In the genomic region with DNA sequence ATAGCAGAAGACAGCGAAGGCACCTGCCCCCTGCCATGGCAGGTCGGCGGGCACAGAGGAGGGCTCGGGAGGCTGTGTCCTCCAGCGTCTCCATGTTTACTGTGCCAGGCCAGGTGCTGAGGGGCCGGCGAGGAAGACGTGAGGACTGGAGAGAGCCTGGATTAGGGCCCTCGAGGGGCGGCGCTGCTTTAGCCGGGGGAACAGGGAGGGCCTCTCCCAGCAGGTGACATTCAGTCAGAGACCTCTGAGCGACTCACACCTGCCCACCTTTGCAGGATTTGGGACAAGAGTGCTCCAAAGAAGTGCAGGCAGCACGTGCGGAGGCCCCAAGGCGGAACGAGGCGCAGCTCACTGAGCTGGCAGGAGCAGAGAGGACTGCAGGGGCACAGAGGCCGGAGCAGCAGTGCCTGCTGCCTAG, we compare ENCODE assay signal across 27 cellular contexts. TPM values are rescaled to one million over a fixed set of nuclear protein-coding genes. Genes with fewer than 3 reads are reported as not detected.
DNase-seq lines count a peak whose midpoint lies in the region; ATAC-seq, FAIRE-seq and TF ChIP-seq lines count a peak whose summit lies in the region.
"Had no signal": no experiment of that assay in that cellular context is flagged by ENCODE, and none has a peak within 500 bp of the region (broad histone marks: within the 10 kb centered on the region; RNA-seq: fewer than 3 reads in every experiment).

No MANE protein-coding gene starts in this region.

- no peak overlapping the region for H3K14ac ChIP-seq in H1 (ENCODE audit: insufficient read length)

- no peak overlapping the region for H3K23ac ChIP-seq in H1 (ENCODE audit: insufficient read length)

- POLR2A ChIA-PET in H1 (lab: Charles Lee; ENCODE audit: partially characterized antibody): interaction anchor here (0.6 to 2.5 kb wide), 2 partner anchors 15 to 118 kb away, joined by 3 to 6 read pairs; no protein-coding TSS in a partner anchor
- POLR2A ChIA-PET in MCF 10A (lab: Yijun Ruan, JAX): no interaction called here

- no peak overlapping the region for H3K56ac ChIP-seq in H1 (replicated peaks; ENCODE audit: insufficient read length, low read depth, low read length)

- TF ChIP-seq POLR2A in H1 (IDR thresholded peaks at IDR 0.05; ENCODE audit: control extremely low read depth in 1 of 2, low read depth in 2 of 2, low read length in 2 of 2): no peak

- BruUV-seq in MCF 10A (replicated peaks; lab: Mats Ljungman, UMichigan): no TSS peak

- DNase-seq in H7 (peak; percentile 61), H1 (ENCODE audit: low read depth in 1 of 2, low spot score in 2 of 2) (no peak), osteoblast (ENCODE audit: insufficient read length, low spot score, missing footprints) (peak; percentile 73), DMS114 treated with DMSO at 0.1 percent for 48 hours (lab: John Stamatoyannopoulos, UW; ENCODE audit: unreplicated experiment) (no peak), omental fat pad (ENCODE audit: low spot score) (no peak), MCF 10A (ENCODE audit: unreplicated experiment) (no peak)
- DNase-seq: activated CD4-positive, CD25-positive, alpha-beta regulatory T cell treated with anti-CD3 and anti-CD28 coated beads, Interleukin-2, amount 50 U/mL, for 72 hours; activated gamma-delta T cell; activated T-cell treated with anti-CD3 and anti-CD28 coated beads, Interleukin-2, amount 50 U/mL, for 1 hour; CD4-positive, alpha-beta T cell; colonic mucosa; DMS 273 treated with DMSO at 0.1 percent for 48 hours; effector memory CD4-positive, alpha-beta T cell; foreskin keratinocyte; mucosa of descending colon; NCI-H1105; NCI-H2029 treated with DMSO at 0.1 percent for 48 hours; NCI-H524; SJCRH30; small intestine; substantia nigra had no signal

- peaks cover 17% of the 10 kb centered on the region for H3K4me1 Mint-ChIP-seq in MCF 10A (ENCODE audit: insufficient read depth, unreplicated experiment)

- H3K4ac ChIP-seq in H1 (replicated peaks; ENCODE audit: insufficient read length, low read depth, low read length): no peak overlapping the region

- H4K20me1 ChIP-seq in H1 (replicated peaks in 1 of 2; ENCODE audit: control insufficient read depth in 1 of 2, insufficient read depth in 2 of 2, low read length in 2 of 2): peaks cover 20 to 27% of the 10 kb centered on the region in 2 experiments
- peaks cover 68% of the 10 kb centered on the region for H4K20me1 ChIP-seq in osteoblast (ENCODE audit: insufficient read depth, low read length)

- peak overlapping the region; percentile 65 for H4K91ac ChIP-seq in H1 (replicated peaks; ENCODE audit: insufficient read length, low read length)

- H2BK15ac ChIP-seq in H1 (ENCODE audit: low read length): no peak overlapping the region

- no peak overlapping the region; the same call in 1 of the 2 replicates for H2BK5ac ChIP-seq in H1 (ENCODE audit: low read depth, low read length)

- no peak overlapping the region for H2BK20ac ChIP-seq in H1 (ENCODE audit: low read length)

- no peaks in the 10 kb centered on the region for H3K23me2 ChIP-seq in H1 (ENCODE audit: low read depth, low read length)

- ATAC-seq in omental fat pad (ENCODE audit: low FRiP score): no peak
- ATAC-seq: esophagus mucosa; foreskin keratinocyte; mucosa of descending colon; stimulated activated effector memory CD8-positive, alpha-beta T cell treated with anti-CD3 and anti-CD28 coated beads, Interleukin-12 subunit alpha, Interleukin-12 subunit beta, amount 100 ng/mL, for 72 hours had no signal

- H3K79me1 ChIP-seq in H1 (ENCODE audit: low read depth, low read length): peaks cover 13% of the 10 kb centered on the region

- no peak for TF ChIP-seq EP300 in H1 (IDR thresholded peaks at IDR 0.05; ENCODE audit: borderline replicate concordance in 1 of 2, low read depth in 2 of 2, low read length in 2 of 2)

- no peaks in the 10 kb centered on the region for H3K27me3 Mint-ChIP-seq in MCF 10A (ENCODE audit: insufficient read depth, unreplicated experiment)
- H3K27me3 Mint-ChIP-seq: CD4-positive, alpha-beta T cell had no signal

- H4K8ac ChIP-seq in H1 (ENCODE audit: extremely low read depth, insufficient read depth, low read length): no peak overlapping the region

- H3K27ac ChIP-seq in C4-2B: peak overlapping the region; percentile 25; the same call in 1 of the 2 replicates
- no peak overlapping the region for H3K27ac ChIP-seq in H1 (ENCODE audit: low read depth, low read length)
- H3K27ac ChIP-seq in osteoblast (ENCODE audit: low read depth, low read length): no peak overlapping the region
- H3K27ac ChIP-seq: colonic mucosa, foreskin keratinocyte, SJCRH30 had no signal

- H3K9me3 ChIP-seq in H1 (ENCODE audit: insufficient read depth in 2 of 2, low read depth in 1 of 2, low read length in 1 of 2) (no peaks in the 10 kb centered on the region), osteoblast (ENCODE audit: low read depth, low read length) (no peaks in the 10 kb centered on the region)
- H3K9me3 ChIP-seq: adrenal gland, colonic mucosa, mucosa of descending colon, SJCRH30 had no signal

- no peak for FAIRE-seq in H1 (lab: Jason Lieb, UNC)
- FAIRE-seq: RCC 7860, small intestine had no signal

- H4K5ac ChIP-seq in H1 (ENCODE audit: insufficient read length, low read depth, low read length): no peak overlapping the region

- H3K4me3 Mint-ChIP-seq in MCF 10A (ENCODE audit: unreplicated experiment): no peak overlapping the region
- H3K4me3 Mint-ChIP-seq: CD4-positive, alpha-beta T cell; neural crest cell; stimulated activated effector memory CD8-positive, alpha-beta T cell treated with anti-CD3 and anti-CD28 coated beads, Interleukin-12 subunit alpha, Interleukin-12 subunit beta, amount 100 ng/mL, for 72 hours had no signal

- TF ChIP-seq CTCF in C4-2B (conservative IDR thresholded peaks at IDR 0.05) (no peak), H1 (IDR thresholded peaks at IDR 0.05; ENCODE audit: control extremely low read depth in 1 of 3, insufficient read depth in 1 of 3, low read depth in 1 of 3, low read length in 3 of 3) (no peak), osteoblast (IDR thresholded peaks at IDR 0.05; ENCODE audit: extremely low read depth, low read depth, low read length) (no peak), omental fat pad (IDR thresholded peaks at IDR 0.05) (no peak), MCF 10A (IDR thresholded peaks at IDR 0.05; ENCODE audit: unreplicated experiment) (no peak)

- H3K9ac ChIP-seq in H1 (replicated peaks in 1 of 4; ENCODE audit: extremely low read depth in 1 of 4, low read depth in 3 of 4, low read length in 3 of 4): no peak overlapping the region

- no peak overlapping the region for H3K4me2 ChIP-seq in H1 (ENCODE audit: insufficient read depth in 1 of 2, low read depth in 2 of 2, low read length in 2 of 2)
- no peak overlapping the region for H3K4me2 ChIP-seq in osteoblast (ENCODE audit: insufficient read depth, low read length)

- H2BK120ac ChIP-seq in H1 (replicated peaks; ENCODE audit: low read depth, low read length): no peak overlapping the region

- no peaks in the 10 kb centered on the region for H3K9me3 Mint-ChIP-seq in MCF 10A (ENCODE audit: unreplicated experiment)
- H3K9me3 Mint-ChIP-seq: CD4-positive, alpha-beta T cell; neural crest cell; stimulated activated effector memory CD8-positive, alpha-beta T cell treated with anti-CD3 and anti-CD28 coated beads, Interleukin-12 subunit alpha, Interleukin-12 subunit beta, amount 100 ng/mL, for 72 hours had no signal

- H2AK5ac ChIP-seq in H1 (ENCODE audit: low read depth, low read length): no peak overlapping the region

- H3K36me3 Mint-ChIP-seq in MCF 10A (ENCODE audit: insufficient read depth, unreplicated experiment): no peaks in the 10 kb centered on the region

- no peak for TF ChIP-seq RAD21 in H1 (IDR thresholded peaks at IDR 0.05 in 1 of 2, conservative IDR thresholded peaks at IDR 0.05 in 1 of 2; ENCODE audit: low read depth in 2 of 2, low read length in 2 of 2)

- intact Hi-C loops in MCF 10A (cut with micrococcal nuclease): no loop called here

- H2AFZ ChIP-seq in H1 (ENCODE audit: low read length) (no peak overlapping the region), osteoblast (ENCODE audit: low read length) (no peak overlapping the region)

- WGBS in H1 (ENCODE audit: extremely low coverage in 1 of 2, insufficient coverage in 1 of 2, insufficient read length in 1 of 2, insufficient replicate concordance in 2 of 2, low coverage in 1 of 2, low lambda C conversion rate in 2 of 2, missing lambda C conversion rate in 1 of 2), 2 experiments: 91% methylated on average over 19 of the region's 19 CpGs; no CpG with 5 or more reads in 1 of the 2 experiments

- H3K79me2 ChIP-seq in H1 (ENCODE audit: control insufficient read depth in 1 of 2, insufficient read depth in 2 of 2, low read length in 2 of 2) (peaks cover 0 to 70% of the 10 kb centered on the region in 2 experiments; a peak in 2 of 4 replicates), osteoblast (ENCODE audit: insufficient read depth, low read length) (peaks cover 84% of the 10 kb centered on the region)

- peaks cover 0 to 7% (median 3%) of the 10 kb centered on the region in 4 experiments; a peak in 4 of 7 replicates for H3K4me1 ChIP-seq in H1 (replicated peaks in 1 of 4; ENCODE audit: control insufficient read depth in 3 of 4, insufficient read depth in 4 of 4, low read length in 3 of 4)
- H3K4me1 ChIP-seq in osteoblast (ENCODE audit: insufficient read depth, low read length): peaks cover 23% of the 10 kb centered on the region
- H3K4me1 ChIP-seq: colonic mucosa, foreskin keratinocyte had no signal

- H3K36me3 ChIP-seq in H7 (replicated peaks; ENCODE audit: control insufficient read depth, insufficient read depth, low read length) (no peaks in the 10 kb centered on the region), H1 (ENCODE audit: control insufficient read depth in 2 of 4, insufficient read depth in 4 of 4, low read length in 3 of 4) (no peaks in the 10 kb centered on the region), osteoblast (ENCODE audit: insufficient read depth, low read length) (no peaks in the 10 kb centered on the region)
- H3K36me3 ChIP-seq: adrenal gland, colonic mucosa, SJCRH30 had no signal

- CTCF ChIA-PET in H1 (lab: Charles Lee; ENCODE audit: partially characterized antibody): interaction anchor here (1.3 to 4.6 kb wide), 10 partner anchors 8 to 181 kb away, joined by 3 to 32 read pairs (median 6); no protein-coding TSS in a partner anchor
- CTCF ChIA-PET in MCF 10A (lab: Yijun Ruan, JAX): no interaction called here

- no peak overlapping the region for H2BK12ac ChIP-seq in H1 (ENCODE audit: low read depth, low read length)

- no peak overlapping the region for H3K4me3 ChIP-seq in H7 (ENCODE audit: insufficient read depth, low read depth, low read length)
- H3K4me3 ChIP-seq in H1 (ENCODE audit: extremely low read depth in 1 of 4, insufficient read depth in 2 of 4, low read depth in 3 of 4, low read length in 4 of 4): no peak overlapping the region
- H3K4me3 ChIP-seq in osteoblast (ENCODE audit: insufficient read depth, low read length): no peak overlapping the region
- H3K4me3 ChIP-seq: adrenal gland, colonic mucosa, mucosa of descending colon, SJCRH30 had no signal

- no peak overlapping the region for H3K18ac ChIP-seq in H1 (ENCODE audit: extremely low read depth, low read length)

- no peak overlapping the region for H3K27ac Mint-ChIP-seq in MCF 10A (ENCODE audit: low read depth, unreplicated experiment)
- H3K27ac Mint-ChIP-seq: CD4-positive, alpha-beta T cell had no signal

- H3K27me3 ChIP-seq in H7 (ENCODE audit: control insufficient read depth, insufficient read depth, low read length): no peaks in the 10 kb centered on the region
- no peaks in the 10 kb centered on the region for H3K27me3 ChIP-seq in H1 (replicated peaks in 1 of 4; ENCODE audit: control insufficient read depth in 3 of 4, extremely low read depth in 1 of 4, insufficient read depth in 3 of 4, low read length in 3 of 4)
- no peaks in the 10 kb centered on the region for H3K27me3 ChIP-seq in osteoblast (ENCODE audit: insufficient read depth, low read length)
- H3K27me3 ChIP-seq: adrenal gland, colonic mucosa, foreskin keratinocyte, SJCRH30 had no signal

RNA-seq across cellular contexts. Expression of gene KDM4B, which starts 17.6 kb away (rescaled TPM):
- total RNA-seq in H7 (2014; rRNA removed; shearing (Covaris generic)): 12.0 and 18.5 TPM in 2 replicates
- total RNA-seq in H1 (2021; fragmentation: NEBNext Ultra II Directional; extraction: Animal tissue kit (Norgen Biotek cat#: 25700)): 31.9 and 32.8 TPM in 2 replicates
- 12.0 and 21.1 TPM in 2 replicates for polyA plus RNA-seq in H1 (2011; rRNA removed)
- 16.6 TPM for polyA plus RNA-seq in H1 (2011; cell fraction: cytosol; rRNA removed)
- polyA plus RNA-seq in H1 (2011; cell fraction: nucleus; rRNA removed): 36.4 TPM
- 15.0 to 22.8 TPM (median 19.6 TPM) in 4 replicates for polyA plus RNA-seq in H1 (2012, experiment 1 of 2)
- polyA plus RNA-seq in H1 (2012, experiment 2 of 2): 17.0 TPM
- 13.3 TPM for polyA plus RNA-seq in H1 (2013, experiment 1 of 2)
- polyA plus RNA-seq in H1 (2013, experiment 2 of 2): 12.3 TPM
- polyA minus RNA-seq in H1 (2011; rRNA and poly(A)+ RNA removed): 18.7 and 23.6 TPM in 2 replicates
- polyA minus RNA-seq in H1 (2011; cell fraction: cytosol; rRNA and poly(A)+ RNA removed): 26.2 TPM
- polyA minus RNA-seq in H1 (2011; cell fraction: nucleus; rRNA and poly(A)+ RNA removed): 44.4 TPM
- total RNA-seq in osteoblast (19.7 and 22.1 TPM in 2 replicates), omental fat pad (10 to 100 TPM; 16.3 to 38.3 (median 22.4) TPM), MCF 10A (2022) (34.4 and 36.3 TPM in 2 replicates)

Comparison
In these comparisons a context has a peak if more than half of its experiments do, and no peak if none do; other contexts are left out.
1. DNase-seq: peak in H7 (single experiment) and osteoblast (single experiment); none in H1 (0 of 2), DMS114 treated with DMSO at 0.1 percent for 48 hours (single experiment), omental fat pad (single experiment) and MCF 10A (single experiment).